ENCODE assay signal across 18 cellular contexts in the genomic region with DNA sequence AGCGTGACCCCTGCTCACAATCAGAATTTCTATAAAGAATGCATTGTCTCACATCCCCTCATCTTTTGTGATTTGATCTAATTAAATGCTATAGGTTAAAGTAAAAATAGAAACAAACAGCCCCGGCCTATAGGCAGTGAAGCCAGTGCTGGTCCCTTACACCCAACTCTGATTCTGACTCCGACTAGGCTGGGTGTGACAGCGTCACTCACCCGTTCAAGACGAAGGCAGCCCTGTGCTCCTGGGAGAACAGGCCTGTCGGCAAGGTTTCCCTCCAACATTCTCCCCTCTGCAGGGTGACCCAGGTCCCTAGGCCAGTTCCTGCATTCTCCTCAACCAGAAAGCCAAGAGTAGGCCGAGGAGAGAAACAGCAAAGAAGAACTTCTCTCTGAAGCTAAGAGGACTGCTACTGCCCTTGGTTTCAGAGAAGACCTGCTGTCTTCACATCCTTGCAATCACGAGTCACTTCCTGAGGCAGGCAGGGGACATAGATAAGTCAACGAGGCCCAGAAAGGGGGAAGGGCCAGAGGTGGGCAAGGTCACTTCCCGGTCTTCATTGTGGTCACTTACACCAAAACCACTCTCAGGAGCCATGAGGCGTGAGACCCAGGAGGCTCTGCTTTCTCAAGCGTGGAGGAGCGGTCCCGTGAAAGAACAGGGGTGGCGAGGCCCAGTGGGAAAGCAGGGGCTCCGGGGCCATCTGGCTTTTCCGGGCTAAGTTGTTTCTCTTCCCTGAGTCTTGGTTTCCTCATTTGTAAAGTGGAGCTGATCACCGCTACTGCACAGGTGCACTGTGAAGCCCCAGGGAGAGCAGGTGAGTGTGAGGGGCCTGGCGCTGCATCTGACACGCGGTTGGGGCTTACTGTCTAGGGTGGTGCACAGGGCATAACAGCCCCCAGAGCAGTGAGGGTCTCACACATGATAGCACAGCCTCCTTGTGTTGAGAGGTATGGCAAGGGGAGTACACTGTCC.
DNase-seq lines count a peak whose midpoint lies in the region; FAIRE-seq and TF ChIP-seq lines count a peak whose summit lies in the region.
"Had no signal": no experiment of that assay in that cellular context is flagged by ENCODE, and none has a peak within 500 bp of the region (broad histone marks: within the 10 kb centered on the region; RNA-seq: fewer than 3 reads in every experiment).

No MANE protein-coding gene starts in this region.

- WGBS in neuronal stem cell (ENCODE audit: extremely low coverage in 2 of 2, insufficient read length in 2 of 2, insufficient replicate concordance in 1 of 2), 2 donors = no CpG with 5 or more reads among the region's 22 CpGs

- H3K27me3 Mint-ChIP-seq in Calu3 (ENCODE audit: unreplicated experiment) = no peaks in the 10 kb centered on the region
- H3K27me3 Mint-ChIP-seq: activated CD4-positive, alpha-beta memory T cell treated with anti-CD3 and anti-CD28 coated beads, Interleukin-2, amount 10 ng/mL, durations not matched to agents 7 days and 5 days; activated naive CD4-positive, alpha-beta T cell treated with anti-CD3 and anti-CD28 coated beads, Interleukin-2, amount 50 U/mL, for 24 hours had no signal

- intact Hi-C loops in Calu3 (cut with micrococcal nuclease; ENCODE audit: unreplicated experiment) = no loop called here

- H3K36me3 Mint-ChIP-seq in Calu3 (ENCODE audit: insufficient read depth, unreplicated experiment) = no peaks in the 10 kb centered on the region

- H3K18ac ChIP-seq in neuronal stem cell (ENCODE audit: low read length) = no peak overlapping the region

- no peak overlapping the region for H2AK5ac ChIP-seq in neuronal stem cell (ENCODE audit: low read depth, low read length)

- H3K4ac ChIP-seq in neuronal stem cell (ENCODE audit: low read length) = no peak overlapping the region

- no peak for FAIRE-seq in H54 (lab: Jason Lieb, UNC)
- FAIRE-seq: astrocyte, colon had no signal

- H3K4me3 ChIP-seq in neuronal stem cell (ENCODE audit: low read length in 2 of 2) = no peak overlapping the region

- H2BK5ac ChIP-seq in neuronal stem cell (ENCODE audit: low read length) = no peak overlapping the region

- DNase-seq in CMK (ENCODE audit: low read depth) = peak; percentile 38
- peak; percentile 45 for DNase-seq in H54 (ENCODE audit: insufficient read length, low spot score)
- peak; percentile 12 for DNase-seq in RPMI7951 (ENCODE audit: low read depth)
- DNase-seq in kidney tubule cell (ENCODE audit: low spot score) = peak; percentile 62
- no peak for DNase-seq in neuronal stem cell (ENCODE audit: low spot score)
- no peak for DNase-seq in amygdala (lab: John Stamatoyannopoulos, UW)
- no peak for DNase-seq in Calu3
- DNase-seq: activated CD4-positive, alpha-beta memory T cell treated with anti-CD3 and anti-CD28 coated beads, Interleukin-2, amount 10 ng/mL, durations not matched to agents 7 days and 5 days; activated T-cell treated with anti-CD3 and anti-CD28 coated beads, Interleukin-2, amount 50 U/mL, for 72 hours; Caco-2; NCI-H2029; NCI-H446 treated with DMSO at 0.1 percent for 48 hours; right cardiac atrium; T-helper 1 cell had no signal

- H3K36me3 ChIP-seq in neuronal stem cell (replicated peaks in 1 of 2; ENCODE audit: control insufficient read depth in 2 of 2, insufficient read depth in 2 of 2, low read length in 2 of 2) = peaks cover 0 to 4% of the 10 kb centered on the region in 2 donors

- no peak overlapping the region for H3K4me3 Mint-ChIP-seq in Calu3 (ENCODE audit: low read depth, unreplicated experiment)
- H3K4me3 Mint-ChIP-seq: activated CD4-positive, alpha-beta memory T cell treated with anti-CD3 and anti-CD28 coated beads, Interleukin-2, amount 10 ng/mL, durations not matched to agents 7 days and 5 days; activated naive CD4-positive, alpha-beta T cell treated with anti-CD3 and anti-CD28 coated beads, Interleukin-2, amount 50 U/mL, for 24 hours; activated T-cell treated with anti-CD3 and anti-CD28 coated beads, Interleukin-2, amount 50 U/mL, for 72 hours; stimulated activated effector memory CD8-positive, alpha-beta T cell treated with anti-CD3 and anti-CD28 coated beads, Interleukin-12 subunit alpha, Interleukin-12 subunit beta, amount 100 ng/mL, for 72 hours had no signal

- no peak overlapping the region for H3K27ac ChIP-seq in neuronal stem cell (replicated peaks; ENCODE audit: low read length)

- peaks cover 3 to 11% of the 10 kb centered on the region in 2 donors for H3K4me1 ChIP-seq in neuronal stem cell (ENCODE audit: control insufficient read depth in 2 of 2, insufficient read depth in 1 of 2, low read depth in 1 of 2, low read length in 2 of 2)
- H3K4me1 ChIP-seq: Caco-2 had no signal

- CTCF ChIA-PET in Calu3 (lab: Charles Lee) = no interaction called here

- H3K9me3 Mint-ChIP-seq in Calu3 (ENCODE audit: low read depth, unreplicated experiment) = no peaks in the 10 kb centered on the region
- H3K9me3 Mint-ChIP-seq: activated CD4-positive, alpha-beta memory T cell treated with anti-CD3 and anti-CD28 coated beads, Interleukin-2, amount 10 ng/mL, durations not matched to agents 7 days and 5 days; activated naive CD4-positive, alpha-beta T cell treated with anti-CD3 and anti-CD28 coated beads, Interleukin-2, amount 50 U/mL, for 24 hours; activated T-cell treated with anti-CD3 and anti-CD28 coated beads, Interleukin-2, amount 50 U/mL, for 72 hours; stimulated activated effector memory CD8-positive, alpha-beta T cell treated with anti-CD3 and anti-CD28 coated beads, Interleukin-12 subunit alpha, Interleukin-12 subunit beta, amount 100 ng/mL, for 72 hours had no signal

- no peak for TF ChIP-seq POLR2A in H54 (IDR thresholded peaks at IDR 0.05; ENCODE audit: low read depth, low read length)

- no peak overlapping the region for H3K9ac ChIP-seq in neuronal stem cell (ENCODE audit: low read depth, low read length, poor library complexity)

- no peaks in the 10 kb centered on the region for H3K27me3 ChIP-seq in neuronal stem cell (ENCODE audit: control insufficient read depth in 3 of 3, insufficient read depth in 3 of 3, low read depth in 1 of 3, low read length in 3 of 3)

- no peak overlapping the region for H3K4me2 ChIP-seq in neuronal stem cell (ENCODE audit: insufficient read depth, low read length, poor library complexity, severe bottlenecking)

- no peak overlapping the region for H3K23ac ChIP-seq in neuronal stem cell (ENCODE audit: low read depth, low read length, poor library complexity)

- H2BK15ac ChIP-seq in neuronal stem cell (ENCODE audit: low read length) = no peak overlapping the region

- H3K4me1 Mint-ChIP-seq in Calu3 (ENCODE audit: low read depth, unreplicated experiment) = no peaks in the 10 kb centered on the region
- H3K4me1 Mint-ChIP-seq: activated naive CD4-positive, alpha-beta T cell treated with anti-CD3 and anti-CD28 coated beads, Interleukin-2, amount 50 U/mL, for 24 hours had no signal

- H2BK120ac ChIP-seq in neuronal stem cell (ENCODE audit: low read depth, low read length) = no peak overlapping the region

- H3K79me1 ChIP-seq in neuronal stem cell (ENCODE audit: low read depth, low read length) = no peaks in the 10 kb centered on the region

- TF ChIP-seq CTCF in Calu3 (IDR thresholded peaks at IDR 0.05; ENCODE audit: unreplicated experiment) = no peak

- BruUV-seq in Calu3 (replicated peaks; lab: Mats Ljungman, UMichigan) = no TSS peak

- H2AFZ ChIP-seq in neuronal stem cell (ENCODE audit: low read length) = no peak overlapping the region

- no peak overlapping the region for H4K91ac ChIP-seq in neuronal stem cell (ENCODE audit: low read depth, low read length, poor library complexity)

- no peak overlapping the region for H3K27ac Mint-ChIP-seq in Calu3 (ENCODE audit: unreplicated experiment)
- H3K27ac Mint-ChIP-seq: activated CD4-positive, alpha-beta memory T cell treated with anti-CD3 and anti-CD28 coated beads, Interleukin-2, amount 10 ng/mL, durations not matched to agents 7 days and 5 days; activated naive CD4-positive, alpha-beta T cell treated with anti-CD3 and anti-CD28 coated beads, Interleukin-2, amount 50 U/mL, for 24 hours; activated T-cell treated with anti-CD3 and anti-CD28 coated beads, Interleukin-2, amount 50 U/mL, for 72 hours; stimulated activated effector memory CD8-positive, alpha-beta T cell treated with anti-CD3 and anti-CD28 coated beads, Interleukin-12 subunit alpha, Interleukin-12 subunit beta, amount 100 ng/mL, for 72 hours had no signal

- no peak overlapping the region for H2BK12ac ChIP-seq in neuronal stem cell (ENCODE audit: low read length)

- no peak overlapping the region for H4K8ac ChIP-seq in neuronal stem cell (ENCODE audit: low read depth, low read length)

- H3K14ac ChIP-seq in neuronal stem cell (ENCODE audit: low read length) = no peak overlapping the region

- no peaks in the 10 kb centered on the region for H3K9me3 ChIP-seq in neuronal stem cell (replicated peaks in 1 of 2; ENCODE audit: control insufficient read depth in 2 of 2, insufficient read depth in 1 of 2, low read depth in 1 of 2, low read length in 2 of 2)
- H3K9me3 ChIP-seq: Caco-2 had no signal

Comparison
In these comparisons a context has a peak if more than half of its experiments do, and no peak if none do; other contexts are left out.
1. DNase-seq: peak in CMK (single experiment), H54 (single experiment), RPMI7951 (single experiment) and kidney tubule cell (single experiment); none in neuronal stem cell (single experiment), amygdala (0 of 56) and Calu3 (single experiment).